8 cellular contexts compared by ENCODE assay signal in genomic region chr10:121975295-121976086, GRCh38.
DNase-seq lines count a peak whose midpoint lies in the region; TF ChIP-seq lines count a peak whose summit lies in the region.

No MANE protein-coding gene starts in this region.

- H3K27ac Mint-ChIP-seq in T-helper 1 cell treated with Interleukin-12 subunit alpha and Interleukin-12 subunit beta and Interleukin-4 antibody, amounts not matched to agents 30 μg/mL and 1 μg/mL, for 36 hours, result no peak overlapping the region
- peak overlapping the region in 1 of 3 experiments; percentile 80 for H3K27ac Mint-ChIP-seq in nephron

- TF ChIP-seq CTCF in MM.1S (IDR thresholded peaks at IDR 0.05; ENCODE audit: low read length) (peak; percentile 77; the same call in 1 of the 2 replicates), nephron (IDR thresholded peaks at IDR 0.05; ENCODE audit: unreplicated experiment in 3 of 3) (peak in 2 of 3 experiments; percentile 59 to 67)

- no peaks in the 10 kb centered on the region for H3K27me3 Mint-ChIP-seq in T-helper 1 cell treated with Interleukin-12 subunit alpha and Interleukin-12 subunit beta and Interleukin-4 antibody, amounts not matched to agents 30 μg/mL and 1 μg/mL, for 36 hours (ENCODE audit: low read depth)
- H3K27me3 Mint-ChIP-seq in nephron (ENCODE audit: low read depth), result no peaks in the 10 kb centered on the region

- peak overlapping the region; percentile 99 for H3K4me3 ChIP-seq in MM.1S (ENCODE audit: low read length)
- H3K4me3 ChIP-seq in effector memory CD4-positive, alpha-beta T cell (ENCODE audit: insufficient read depth, low read depth, low read length, poor library complexity, severe bottlenecking), result peak overlapping the region; percentile 95

- H3K4me2 ChIP-seq in MM.1S (ENCODE audit: low read depth, low read length), result peak overlapping the region; percentile 58; the same call in 1 of the 2 replicates

- no peaks in the 10 kb centered on the region; the same call in 1 of the 2 replicates for H3K9me3 ChIP-seq in MM.1S (replicated peaks; ENCODE audit: insufficient read depth, low read length)
- no peaks in the 10 kb centered on the region for H3K9me3 ChIP-seq in effector memory CD4-positive, alpha-beta T cell (ENCODE audit: control insufficient read depth, low read length)

- peak overlapping the region; percentile 57 for H3K4me3 Mint-ChIP-seq in T-helper 1 cell treated with Interleukin-12 subunit alpha and Interleukin-12 subunit beta and Interleukin-4 antibody, amounts not matched to agents 30 μg/mL and 1 μg/mL, for 36 hours
- peak overlapping the region; percentile 74 to 80 (median 79) for H3K4me3 Mint-ChIP-seq in nephron

- H3K4me1 Mint-ChIP-seq in T-helper 1 cell treated with Interleukin-12 subunit alpha and Interleukin-12 subunit beta and Interleukin-4 antibody, amounts not matched to agents 30 μg/mL and 1 μg/mL, for 36 hours (ENCODE audit: low read depth), result peaks cover 13% of the 10 kb centered on the region
- peaks cover 18% of the 10 kb centered on the region for H3K4me1 Mint-ChIP-seq in nephron

- DNase-seq in T-helper 1 cell (no peak), MM.1S (no peak), globus pallidus (ENCODE audit: low spot score) (no peak), RPMI8226 (no peak), NCI-H524 treated with DMSO at 0.1 percent for 48 hours (lab: John Stamatoyannopoulos, UW) (no peak)
- no peak for DNase-seq in effector memory CD4-positive, alpha-beta T cell

- peaks cover 29% of the 10 kb centered on the region for H3K79me2 ChIP-seq in MM.1S (ENCODE audit: low read length)

- H3K36me3 Mint-ChIP-seq in T-helper 1 cell treated with Interleukin-12 subunit alpha and Interleukin-12 subunit beta and Interleukin-4 antibody, amounts not matched to agents 30 μg/mL and 1 μg/mL, for 36 hours (ENCODE audit: low read depth), result peaks cover 4% of the 10 kb centered on the region
- H3K36me3 Mint-ChIP-seq in nephron (ENCODE audit: low read depth), result peaks cover 35% of the 10 kb centered on the region

- peak overlapping the region; percentile 86 for H2AFZ ChIP-seq in MM.1S (ENCODE audit: low read length)

- peak overlapping the region; percentile 96; the same call in 1 of the 2 replicates for H3K27ac ChIP-seq in MM.1S (ENCODE audit: low read length)
- H3K27ac ChIP-seq in effector memory CD4-positive, alpha-beta T cell (ENCODE audit: insufficient read depth, low read length, poor library complexity, severe bottlenecking), result peak overlapping the region; percentile 68

- H3K4me1 ChIP-seq in MM.1S (ENCODE audit: low read length), result 0 out of 2 replicates have a peak, but pooled peaks cover 6% of the 10 kb centered on the region
- H3K4me1 ChIP-seq in effector memory CD4-positive, alpha-beta T cell (ENCODE audit: control insufficient read depth, insufficient read depth, low read length, poor library complexity, severe bottlenecking), result peaks cover 9% of the 10 kb centered on the region

- H4K20me1 ChIP-seq in MM.1S (ENCODE audit: insufficient read depth, low read length), result no peaks in the 10 kb centered on the region; the same call in 1 of the 2 replicates

- no peaks in the 10 kb centered on the region for H3K9me2 ChIP-seq in MM.1S (replicated peaks; ENCODE audit: insufficient read depth, low read length)

- H3K9ac ChIP-seq in MM.1S (ENCODE audit: low read length), result peak overlapping the region; percentile 100; the same call in 1 of the 2 replicates

- H3K36me3 ChIP-seq in MM.1S (replicated peaks; ENCODE audit: insufficient read depth, low read length), result peaks cover 2% of the 10 kb centered on the region; the same call in 1 of the 2 replicates
- H3K36me3 ChIP-seq in effector memory CD4-positive, alpha-beta T cell (ENCODE audit: control insufficient read depth, insufficient read depth, low read length), result no peaks in the 10 kb centered on the region

- H3F3A ChIP-seq in MM.1S (ENCODE audit: insufficient read depth, low read length), result peaks cover 2% of the 10 kb centered on the region; the same call in 1 of the 2 replicates

- peaks cover 10% of the 10 kb centered on the region for H3K9me3 Mint-ChIP-seq in T-helper 1 cell treated with Interleukin-12 subunit alpha and Interleukin-12 subunit beta and Interleukin-4 antibody, amounts not matched to agents 30 μg/mL and 1 μg/mL, for 36 hours
- H3K9me3 Mint-ChIP-seq in nephron, result peaks cover 8% of the 10 kb centered on the region

- no peaks in the 10 kb centered on the region for H3K27me3 ChIP-seq in MM.1S (replicated peaks; ENCODE audit: insufficient read depth, low read length)
- H3K27me3 ChIP-seq in effector memory CD4-positive, alpha-beta T cell (replicated peaks; ENCODE audit: control insufficient read depth, insufficient read depth, low read length, poor library complexity, severe bottlenecking), result no peaks in the 10 kb centered on the region
